9 cellular contexts compared by ENCODE assay signal in the genomic region with DNA sequence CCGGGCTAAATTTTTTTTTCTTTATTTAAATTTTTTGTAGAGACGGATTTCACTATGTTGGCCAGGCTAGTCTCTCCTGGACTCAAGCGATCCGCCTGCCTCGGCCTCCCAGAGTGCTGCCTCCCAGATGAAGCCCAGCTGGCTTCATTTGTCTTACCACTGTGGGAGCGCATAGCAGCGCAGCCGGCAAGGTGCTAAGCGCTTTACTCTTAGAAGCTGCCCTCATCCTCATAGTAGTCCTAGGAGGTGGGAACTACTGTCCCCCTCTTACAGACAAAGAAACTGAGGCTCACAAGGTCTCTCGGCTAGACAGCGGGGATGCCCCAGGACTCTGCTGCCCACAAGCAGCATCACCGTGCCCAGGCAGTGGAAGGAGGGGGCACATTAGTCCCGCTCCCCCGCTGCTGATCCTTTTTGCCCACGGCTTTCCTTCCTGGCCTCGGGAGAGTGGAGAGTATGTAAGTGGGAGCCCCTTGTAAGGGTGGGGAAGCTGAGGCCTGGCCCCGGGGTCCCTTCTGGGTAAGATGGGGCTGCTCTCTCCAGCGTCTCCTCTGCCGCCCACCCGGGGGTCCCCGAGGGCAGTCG. TPM values are rescaled to one million over a fixed set of nuclear protein-coding genes. Genes with fewer than 3 reads are reported as not detected.
DNase-seq lines count a peak whose midpoint lies in the region; ATAC-seq and TF ChIP-seq lines count a peak whose summit lies in the region.
"Had no signal": no experiment of that assay in that cellular context is flagged by ENCODE, and none has a peak within 500 bp of the region (broad histone marks: within the 10 kb centered on the region; RNA-seq: fewer than 3 reads in every experiment).

No MANE protein-coding gene starts in this region.

- no TSS peak for BruUV-seq in Calu3 (replicated peaks; lab: Mats Ljungman, UMichigan)

- no peaks in the 10 kb centered on the region for H3K27me3 Mint-ChIP-seq in Calu3 (ENCODE audit: unreplicated experiment)

- no peaks in the 10 kb centered on the region for H3K79me2 ChIP-seq in parathyroid adenoma

- no peaks in the 10 kb centered on the region for H3K9me3 ChIP-seq in parathyroid adenoma (ENCODE audit: control insufficient read depth, low read length)

- no peaks in the 10 kb centered on the region for H3K27me3 ChIP-seq in parathyroid adenoma (ENCODE audit: control insufficient read depth, insufficient read depth, low read length)

- no peak for TF ChIP-seq CTCF in Calu3 (IDR thresholded peaks at IDR 0.05; ENCODE audit: unreplicated experiment)
- TF ChIP-seq CTCF in fibroblast of villous mesenchyme (IDR thresholded peaks at IDR 0.05; ENCODE audit: insufficient read depth, low read depth, low read length), result no peak
- TF ChIP-seq CTCF in parathyroid adenoma (IDR thresholded peaks at IDR 0.05), result no peak

- no peak overlapping the region for H3K27ac ChIP-seq in parathyroid adenoma

- H3K27ac Mint-ChIP-seq in Calu3 (ENCODE audit: unreplicated experiment), result no peak overlapping the region

- H2AFZ ChIP-seq in parathyroid adenoma, result peak overlapping the region; percentile 77

- H3K4me3 Mint-ChIP-seq in Calu3 (ENCODE audit: low read depth, unreplicated experiment), result peak overlapping the region; percentile 81

- H3K4me1 Mint-ChIP-seq in Calu3 (ENCODE audit: low read depth, unreplicated experiment), result peaks cover 17% of the 10 kb centered on the region

- no peaks in the 10 kb centered on the region for H3K4me1 ChIP-seq in parathyroid adenoma

- CTCF ChIA-PET in Calu3 (lab: Charles Lee), result no interaction called here

- H3K4me3 ChIP-seq in fibroblast of villous mesenchyme (ENCODE audit: low read depth, low read length) (peak overlapping the region; percentile 68), parathyroid adenoma (ENCODE audit: low read depth, low read length) (peak overlapping the region; percentile 61)

- H3K4me2 ChIP-seq in parathyroid adenoma (ENCODE audit: low read length), result peak overlapping the region; percentile 90

- intact Hi-C loops in Calu3 (cut with micrococcal nuclease; ENCODE audit: unreplicated experiment), result no loop called here

- H3K36me3 Mint-ChIP-seq in Calu3 (ENCODE audit: insufficient read depth, unreplicated experiment), result peaks cover 28% of the 10 kb centered on the region

- no peak overlapping the region for H3K9ac ChIP-seq in parathyroid adenoma

- H3K36me3 ChIP-seq in parathyroid adenoma (ENCODE audit: control insufficient read depth, insufficient read depth, low read length), result no peaks in the 10 kb centered on the region

- H3K9me3 Mint-ChIP-seq in Calu3 (ENCODE audit: low read depth, unreplicated experiment), result no peaks in the 10 kb centered on the region

- DNase-seq in Calu3, result no peak
- DNase-seq in fibroblast of villous mesenchyme (ENCODE audit: low read depth), result no peak
- DNase-seq in amygdala (lab: John Stamatoyannopoulos, UW), result no peak
- no peak for DNase-seq in DMS 273 treated with DMSO at 0.1 percent for 48 hours (lab: John Stamatoyannopoulos, UW)

- peak; percentile 55 for ATAC-seq in SK-N-SH treated with all-trans-retinoic acid at 6 μM for 48 hours
- no peak for ATAC-seq in HG03196 (IDR thresholded peaks at IDR 0.05; ENCODE audit: unreplicated experiment)
- no peak for ATAC-seq in HG03095 (IDR thresholded peaks at IDR 0.05; ENCODE audit: unreplicated experiment)

TF ChIP-seq in SK-N-SH treated with all-trans-retinoic acid at 6 μM for 48 hours, 23 proteins besides CTCF, POLR2A, EP300 and RAD21:
- TF ChIP-seq ZNF70 (CRISPR knock-in tag; IDR thresholded peaks at IDR 0.05), result no peak
- TF ChIP-seq, protein P1, sequence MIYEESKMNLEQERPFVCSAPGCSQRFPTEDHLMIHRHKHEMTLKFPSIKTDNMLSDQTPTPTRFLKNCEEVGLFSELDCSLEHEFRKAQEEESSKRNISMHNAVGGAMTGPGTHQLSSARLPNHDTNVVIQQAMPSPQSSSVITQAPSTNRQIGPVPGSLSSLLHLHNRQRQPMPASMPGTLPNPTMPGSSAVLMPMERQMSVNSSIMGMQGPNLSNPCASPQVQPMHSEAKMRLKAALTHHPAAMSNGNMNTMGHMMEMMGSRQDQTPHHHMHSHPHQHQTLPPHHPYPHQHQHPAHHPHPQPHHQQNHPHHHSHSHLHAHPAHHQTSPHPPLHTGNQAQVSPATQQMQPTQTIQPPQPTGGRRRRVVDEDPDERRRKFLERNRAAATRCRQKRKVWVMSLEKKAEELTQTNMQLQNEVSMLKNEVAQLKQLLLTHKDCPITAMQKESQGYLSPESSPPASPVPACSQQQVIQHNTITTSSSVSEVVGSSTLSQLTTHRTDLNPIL (CRISPR knock-in tag; IDR thresholded peaks at IDR 0.05; ENCODE audit: low read depth), result no peak
- TF ChIP-seq ZFP30 (CRISPR knock-in tag; IDR thresholded peaks at IDR 0.05), result no peak
- TF ChIP-seq ISL1 (CRISPR knock-in tag; IDR thresholded peaks at IDR 0.05), result no peak
- TF ChIP-seq TOX (CRISPR knock-in tag; IDR thresholded peaks at IDR 0.05; ENCODE audit: borderline replicate concordance), result no peak

RNA-seq across cellular contexts. Expression of a gene that starts 0.7 kb away (rescaled TPM):
- total RNA-seq in Calu3 (2022), result 95.9 and 117 TPM in 2 replicates
- total RNA-seq in fibroblast of villous mesenchyme, result 9.9 and 17.4 TPM in 2 replicates
- total RNA-seq: T-helper 2 cell treated with Interferon-gamma antibody and Interleukin-4, amounts not matched to agents 100 ng/mL and 5 ng/mL, for 36 hours had no signal

RNA-seq across cellular contexts. Expression of a gene that starts 14.2 kb away (rescaled TPM):
- total RNA-seq in Calu3 (2022) (not detected in 2 replicates), fibroblast of villous mesenchyme (not detected in 2 replicates)

RNA-seq across cellular contexts. Expression of a gene that starts 29.8 kb away (rescaled TPM):
- total RNA-seq in Calu3 (2022) (0.15 TPM in 1 of 2 replicates, not detected in the other), fibroblast of villous mesenchyme (0.43 and 0.64 TPM in 2 replicates)
- total RNA-seq: T-helper 2 cell treated with Interferon-gamma antibody and Interleukin-4, amounts not matched to agents 100 ng/mL and 5 ng/mL, for 36 hours had no signal
